21 cellular contexts compared by ENCODE assay signal in the genomic region with DNA sequence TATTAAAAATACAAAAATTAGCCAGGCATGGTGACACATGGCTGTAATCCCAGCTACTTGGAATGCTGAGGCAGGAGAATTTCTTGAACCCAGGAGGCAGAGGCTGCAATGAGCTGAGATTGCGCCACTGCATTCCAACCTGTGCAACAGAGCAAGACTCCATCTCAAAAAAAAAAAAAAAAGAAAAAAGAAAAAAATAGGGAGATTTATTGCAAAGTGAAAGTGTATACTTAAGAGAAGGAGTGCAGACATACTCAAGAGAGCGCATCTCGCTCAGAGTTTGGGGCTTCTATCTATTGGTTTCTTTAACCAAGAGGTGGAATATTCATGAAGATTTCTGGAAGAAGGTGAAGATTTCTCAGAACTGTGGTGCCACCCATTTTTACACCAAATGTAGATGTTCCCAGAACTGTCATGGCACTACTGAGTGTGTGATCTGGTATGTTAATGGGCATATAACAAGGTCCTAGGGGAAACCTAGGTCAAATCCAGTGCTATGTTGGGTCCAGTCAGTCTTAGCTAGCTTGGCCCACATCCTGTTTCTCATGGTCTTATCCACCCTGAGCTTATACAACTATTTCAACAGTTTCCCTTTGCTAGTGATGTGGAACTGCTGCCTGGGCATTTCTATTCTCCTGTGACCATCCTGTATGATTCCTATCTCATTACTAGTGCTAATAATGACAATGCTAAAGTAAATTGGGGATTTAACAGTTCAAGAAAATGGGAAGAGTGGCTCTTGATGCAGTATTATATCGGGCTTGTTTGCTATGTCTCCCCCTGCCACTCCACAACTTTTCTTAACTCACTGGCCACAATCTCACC.
"Had no signal": no experiment of that assay in that cellular context is flagged by ENCODE, and none has a peak within 500 bp of the region (broad histone marks: within the 10 kb centered on the region; RNA-seq: fewer than 3 reads in every experiment).

No MANE protein-coding gene starts in this region.

- DNase-seq: activated gamma-delta T cell treated with Interleukin-2 at 50 U/mL for 16 hours; activated T-cell treated with anti-CD3 and anti-CD28 coated beads, Interleukin-2, amount 50 U/mL, for 1 hour; adrenal gland; effector memory CD4-positive, alpha-beta T cell; heart left ventricle; kidney; left ventricle myocardium superior; nephron progenitor cell; pancreas; psoas muscle; right cardiac atrium; stimulated activated CD4-positive, alpha-beta T cell treated with anti-CD3 and anti-CD28 coated beads, Interleukin-12 subunit alpha, Interleukin-12 subunit beta, amount 100 ng/mL, for 4 hours; stimulated activated CD4-positive, alpha-beta T cell treated with anti-CD3 and anti-CD28 coated beads, Interleukin-4, amount 100 ng/mL, for 4 hours; T-helper 1 cell had no signal

- H3K9me3 ChIP-seq: adrenal gland, breast epithelium, esophagus muscularis mucosa, gastroesophageal sphincter, pancreas, psoas muscle, tibial nerve had no signal

- H3K4me3 Mint-ChIP-seq: activated naive CD4-positive, alpha-beta T cell treated with anti-CD3 and anti-CD28 coated beads, Interleukin-2, amount 50 U/mL, for 24 hours; central memory CD8-positive, alpha-beta T cell; nephron progenitor cell; stimulated activated naive CD8-positive, alpha-beta T cell treated with anti-CD3 and anti-CD28 coated beads, Interleukin-15, Interleukin-2, amounts not matched to agents 100 ng/mL and 50 ng/mL, for 24 hours had no signal

- H3K9me3 Mint-ChIP-seq: central memory CD8-positive, alpha-beta T cell had no signal

- H3K4me1 ChIP-seq: adrenal gland, breast epithelium, gastroesophageal sphincter, heart left ventricle, pancreas, psoas muscle, tibial nerve had no signal

- H3K27ac Mint-ChIP-seq: activated naive CD4-positive, alpha-beta T cell treated with anti-CD3 and anti-CD28 coated beads, Interleukin-2, amount 50 U/mL, for 24 hours; nephron progenitor cell; stimulated activated naive CD8-positive, alpha-beta T cell treated with anti-CD3 and anti-CD28 coated beads, Interleukin-15, Interleukin-2, amounts not matched to agents 100 ng/mL and 50 ng/mL, for 24 hours had no signal

- H3K27ac ChIP-seq: adrenal gland, breast epithelium, esophagus muscularis mucosa, gastroesophageal sphincter, heart left ventricle, pancreas, psoas muscle, tibial nerve had no signal

- H3K4me1 Mint-ChIP-seq: activated naive CD4-positive, alpha-beta T cell treated with anti-CD3 and anti-CD28 coated beads, Interleukin-2, amount 50 U/mL, for 24 hours; central memory CD8-positive, alpha-beta T cell; nephron progenitor cell had no signal

- H3K4me3 ChIP-seq: adrenal gland, breast epithelium, esophagus muscularis mucosa, gastroesophageal sphincter, heart left ventricle, pancreas, psoas muscle, tibial nerve had no signal

- H3K36me3 ChIP-seq: adrenal gland, breast epithelium, esophagus muscularis mucosa, gastroesophageal sphincter, heart left ventricle, pancreas, tibial nerve had no signal

- ATAC-seq: gastroesophageal sphincter, heart left ventricle, left ventricle myocardium superior, pancreas, psoas muscle, right cardiac atrium had no signal

- H3K27me3 ChIP-seq: adrenal gland, breast epithelium, esophagus muscularis mucosa, gastroesophageal sphincter, heart left ventricle, pancreas, tibial nerve had no signal

- H3K27me3 Mint-ChIP-seq: activated naive CD4-positive, alpha-beta T cell treated with anti-CD3 and anti-CD28 coated beads, Interleukin-2, amount 50 U/mL, for 24 hours; central memory CD8-positive, alpha-beta T cell; stimulated activated naive CD8-positive, alpha-beta T cell treated with anti-CD3 and anti-CD28 coated beads, Interleukin-15, Interleukin-2, amounts not matched to agents 100 ng/mL and 50 ng/mL, for 24 hours had no signal

- H3K36me3 Mint-ChIP-seq: activated naive CD4-positive, alpha-beta T cell treated with anti-CD3 and anti-CD28 coated beads, Interleukin-2, amount 50 U/mL, for 24 hours had no signal
